Comparison of ENCODE assay signal across 1 cellular context in genomic region chr5:93582677-93583524, GRCh38.
TF ChIP-seq lines count a peak whose summit lies in the region.

TSS of gene NR2F1 (plus strand) at chr5:93583222. CDS start at chr5:93585024, 1,802 bp downstream.

TF ChIP-seq in HepG2, 621 proteins besides CTCF, POLR2A, EP300 and RAD21 (continued from another document and continues in another):
- peak; percentile 97 for TF ChIP-seq DRAP1 (CRISPR knock-in tag; IDR thresholded peaks at IDR 0.05)
- 0 out of 2 replicates have a peak, but pooled peaks have one; percentile 51 for TF ChIP-seq ARNT2 (CRISPR knock-in tag; IDR thresholded peaks at IDR 0.05; ENCODE audit: low read depth)
- 0 out of 2 replicates have a peak, but pooled peaks have one; percentile 20 for TF ChIP-seq ZNF292 (CRISPR knock-in tag; IDR thresholded peaks at IDR 0.05; ENCODE audit: borderline replicate concordance, low read depth)
- peak; percentile 54; the same call in 1 of the 2 replicates for TF ChIP-seq SKIL (CRISPR knock-in tag; IDR thresholded peaks at IDR 0.05; ENCODE audit: borderline replicate concordance)
- TF ChIP-seq ZNF614 (CRISPR knock-in tag; IDR thresholded peaks at IDR 0.05; ENCODE audit: borderline replicate concordance), result no peak
- TF ChIP-seq FOXP1 (IDR thresholded peaks at IDR 0.05), result peak; percentile 79
- peak; percentile 79 for TF ChIP-seq FOXP1 (CRISPR knock-in tag; IDR thresholded peaks at IDR 0.05)
- peak; percentile 89; the same call in 1 of the 2 replicates for TF ChIP-seq ZSCAN5A (CRISPR knock-in tag; IDR thresholded peaks at IDR 0.05; ENCODE audit: borderline replicate concordance)
- no peak for TF ChIP-seq ELF1 (CRISPR knock-in tag; IDR thresholded peaks at IDR 0.05)
- no peak for TF ChIP-seq HOXD1 (CRISPR knock-in tag; IDR thresholded peaks at IDR 0.05)
- no peak for TF ChIP-seq ZNF251 (CRISPR knock-in tag; IDR thresholded peaks at IDR 0.05)
- TF ChIP-seq, protein P1, sequence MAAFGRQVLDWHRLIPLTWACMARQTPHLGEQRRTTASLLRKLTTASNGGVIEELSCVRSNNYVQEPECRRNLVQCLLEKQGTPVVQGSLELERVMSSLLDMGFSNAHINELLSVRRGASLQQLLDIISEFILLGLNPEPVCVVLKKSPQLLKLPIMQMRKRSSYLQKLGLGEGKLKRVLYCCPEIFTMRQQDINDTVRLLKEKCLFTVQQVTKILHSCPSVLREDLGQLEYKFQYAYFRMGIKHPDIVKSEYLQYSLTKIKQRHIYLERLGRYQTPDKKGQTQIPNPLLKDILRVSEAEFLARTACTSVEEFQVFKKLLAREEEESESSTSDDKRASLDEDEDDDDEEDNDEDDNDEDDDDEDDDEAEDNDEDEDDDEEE (CRISPR knock-in tag; IDR thresholded peaks at IDR 0.05), result no peak
- no peak for TF ChIP-seq ATF6 (CRISPR knock-in tag; conservative IDR thresholded peaks at IDR 0.05)
- TF ChIP-seq ZNF234 (CRISPR knock-in tag; conservative IDR thresholded peaks at IDR 0.05), result no peak
- 0 out of 2 replicates have a peak, but pooled peaks have one; percentile 6 for TF ChIP-seq YEATS4 (CRISPR knock-in tag; IDR thresholded peaks at IDR 0.05; ENCODE audit: borderline replicate concordance)
- TF ChIP-seq ZBTB46 (CRISPR knock-in tag; IDR thresholded peaks at IDR 0.05; ENCODE audit: borderline replicate concordance), result peak; percentile 34; the same call in 1 of the 2 replicates
- no peak for TF ChIP-seq HNRNPH1 (optimal IDR thresholded peaks at IDR 0.05; ENCODE audit: low read depth, low read length)
- TF ChIP-seq PAXIP1 (CRISPR knock-in tag; conservative IDR thresholded peaks at IDR 0.05), result peak; percentile 86
- TF ChIP-seq TAF15 (IDR thresholded peaks at IDR 0.05; ENCODE audit: low read depth, low read length, poor library complexity, severe bottlenecking), result no peak
- peak; percentile 21 for TF ChIP-seq TEAD3 (CRISPR knock-in tag; optimal IDR thresholded peaks at IDR 0.05; ENCODE audit: borderline replicate concordance)
- TF ChIP-seq ZNF224 (CRISPR knock-in tag; IDR thresholded peaks at IDR 0.05), result no peak
- TF ChIP-seq ZNF570 (CRISPR knock-in tag; IDR thresholded peaks at IDR 0.05; ENCODE audit: borderline replicate concordance), result no peak
- peak; percentile 44; the same call in 1 of the 2 replicates for TF ChIP-seq AHDC1 (CRISPR knock-in tag; IDR thresholded peaks at IDR 0.05; ENCODE audit: borderline replicate concordance)
- no peak for TF ChIP-seq ISX (CRISPR knock-in tag; conservative IDR thresholded peaks at IDR 0.05)
- TF ChIP-seq ZBTB20 (CRISPR knock-in tag; IDR thresholded peaks at IDR 0.05; ENCODE audit: borderline replicate concordance, low read depth), result peak; percentile 96; the same call in 1 of the 2 replicates
- TF ChIP-seq GTF2F1 (IDR thresholded peaks at IDR 0.05; ENCODE audit: low read length), result no peak
- no peak; the same call in 1 of the 2 replicates for TF ChIP-seq ZZZ3 (CRISPR knock-in tag; IDR thresholded peaks at IDR 0.05; ENCODE audit: borderline replicate concordance)
- TF ChIP-seq ZNF136 (CRISPR knock-in tag; IDR thresholded peaks at IDR 0.05; ENCODE audit: low read depth), result no peak
- no peak for TF ChIP-seq GLMP (CRISPR knock-in tag; IDR thresholded peaks at IDR 0.05; ENCODE audit: borderline replicate concordance)
- no peak for TF ChIP-seq ZSCAN12 (CRISPR knock-in tag; IDR thresholded peaks at IDR 0.05)
- TF ChIP-seq ZNF460 (CRISPR knock-in tag; IDR thresholded peaks at IDR 0.05; ENCODE audit: borderline replicate concordance), result no peak
